In the genomic region with DNA sequence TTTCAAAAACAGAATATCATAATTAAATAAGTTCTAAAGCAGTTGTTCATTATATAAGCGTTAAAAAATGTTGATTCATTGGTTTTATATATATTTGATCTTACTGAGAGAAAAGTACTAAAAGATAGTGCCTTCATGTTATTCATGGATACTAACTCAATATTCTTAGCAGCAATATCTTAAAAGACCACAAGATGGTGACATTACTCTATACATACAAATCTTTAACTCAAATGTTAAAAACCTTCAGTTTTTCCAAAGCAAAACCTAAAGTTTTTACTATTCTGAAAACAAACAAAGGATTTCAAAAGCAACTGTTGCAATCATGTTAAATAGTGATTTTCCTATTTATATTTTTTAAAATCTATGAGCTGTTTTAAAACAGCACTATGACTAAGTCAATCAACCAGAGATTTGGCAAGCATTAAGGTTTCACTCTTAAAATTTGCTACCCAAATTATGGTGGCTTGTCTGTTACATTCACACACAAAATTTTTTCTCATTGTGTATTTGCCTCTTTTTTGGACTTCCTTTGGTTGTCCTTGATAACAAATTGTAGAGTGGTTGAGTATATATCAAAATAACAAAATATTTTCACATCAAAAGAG, we compare ENCODE assay signal across 1 cellular context.
TF ChIP-seq lines count a peak whose summit lies in the region.

No MANE protein-coding gene starts in this region.

TF ChIP-seq in GM23338, 12 proteins besides CTCF, POLR2A, EP300 and RAD21 (continued from another document):
- TF ChIP-seq REST (IDR thresholded peaks at IDR 0.05; ENCODE audit: unreplicated experiment), result no peak
- no peak for TF ChIP-seq POLR2AphosphoS5 (IDR thresholded peaks at IDR 0.05; ENCODE audit: low read depth)
- TF ChIP-seq JUNB (IDR thresholded peaks at IDR 0.05; ENCODE audit: unreplicated experiment), result no peak
- no peak for TF ChIP-seq EZH2 (IDR thresholded peaks at IDR 0.05; ENCODE audit: low read depth, unreplicated experiment)
- TF ChIP-seq STAT1 (IDR thresholded peaks at IDR 0.05; ENCODE audit: unreplicated experiment), result no peak
- no peak for TF ChIP-seq CREB1 (CRISPR knock-in tag; IDR thresholded peaks at IDR 0.05; ENCODE audit: low read depth)
- TF ChIP-seq ZNF462 (CRISPR knock-in tag; IDR thresholded peaks at IDR 0.05), result no peak
